8 cellular contexts compared by ENCODE assay signal in the genomic region with DNA sequence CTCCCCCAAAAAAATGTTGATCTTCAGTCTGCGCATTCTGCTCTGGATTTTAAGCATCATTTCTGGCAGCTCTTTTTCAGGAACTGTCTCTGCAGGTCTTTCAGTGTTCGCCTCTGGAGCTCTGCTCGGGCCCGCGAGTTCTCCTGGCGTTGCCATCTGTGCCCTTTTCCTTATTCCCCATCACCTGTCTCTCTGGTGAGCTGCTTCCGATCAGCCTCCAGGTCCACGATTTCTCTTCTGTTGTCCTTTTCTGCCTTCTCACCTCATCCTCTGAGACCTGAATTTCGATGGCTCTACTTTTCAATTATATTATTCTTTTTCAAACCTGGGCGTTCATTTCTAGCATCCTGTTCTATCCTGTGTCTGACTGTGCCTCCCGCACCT. TPM values are rescaled to one million over a fixed set of nuclear protein-coding genes. Genes with fewer than 3 reads are reported as not detected.
DNase-seq lines count a peak whose midpoint lies in the region; ATAC-seq and TF ChIP-seq lines count a peak whose summit lies in the region.

No MANE protein-coding gene starts in this region.

- no peaks in the 10 kb centered on the region for H3K9me3 ChIP-seq in iPS-18a (ENCODE audit: control insufficient read depth, low read depth, low read length)
- H3K9me3 ChIP-seq in stomach = no peaks in the 10 kb centered on the region

- H3K27ac ChIP-seq in iPS-18a (ENCODE audit: low read length) (no peak overlapping the region), stomach (peak overlapping the region; percentile 74 to 97 (median 95))

- H3K36me3 Mint-ChIP-seq in activated T-helper 17 cell treated with anti-CD3 and anti-CD28 coated beads, Interleukin-2, amount 50 U/mL, for 72 hours (ENCODE audit: low read depth) = peaks cover 4% of the 10 kb centered on the region

- no peaks in the 10 kb centered on the region for H3K27me3 Mint-ChIP-seq in activated T-helper 17 cell treated with anti-CD3 and anti-CD28 coated beads, Interleukin-2, amount 50 U/mL, for 72 hours

- H3K36me3 ChIP-seq in iPS-18a (ENCODE audit: control insufficient read depth, low read depth, low read length) (no peaks in the 10 kb centered on the region), stomach (peaks cover 0 to 3% (median 0%) of the 10 kb centered on the region in 4 donors)

- CTCF ChIA-PET in GM10248 (lab: Yijun Ruan, JAX) = interaction anchor here (1.1 to 2.3 kb wide), 5 partner anchors 15 to 245 kb away, joined by 3 to 7 read pairs (median 4); no protein-coding TSS in a partner anchor

- peak; percentile 1 for ATAC-seq in activated T-helper 17 cell treated with anti-CD3 and anti-CD28 coated beads, Interleukin-2, amount 50 U/mL, for 72 hours (replicated peaks)
- ATAC-seq in GM19455 (IDR thresholded peaks at IDR 0.05; ENCODE audit: unreplicated experiment) = no peak
- ATAC-seq in GM21526 (IDR thresholded peaks at IDR 0.05; ENCODE audit: low FRiP score, unreplicated experiment) = no peak

- peak overlapping the region; percentile 94 for H3K27ac Mint-ChIP-seq in activated T-helper 17 cell treated with anti-CD3 and anti-CD28 coated beads, Interleukin-2, amount 50 U/mL, for 72 hours

- H3K4me3 Mint-ChIP-seq in activated T-helper 17 cell treated with anti-CD3 and anti-CD28 coated beads, Interleukin-2, amount 50 U/mL, for 72 hours = peak overlapping the region; percentile 88

- TF ChIP-seq CTCF in stomach (IDR thresholded peaks at IDR 0.05) (no peak), GM10248 (IDR thresholded peaks at IDR 0.05; ENCODE audit: control extremely low read depth, extremely low read depth, low read depth, missing control alignments) (no peak)

- POLR2A ChIA-PET in GM10248 (lab: Yijun Ruan, JAX) = no interaction called here

- no peak for TF ChIP-seq EP300 in stomach (IDR thresholded peaks at IDR 0.05)

- 21 to 28% (median 25%) methylated on average over 11 of the region's 11 CpGs for WGBS in stomach, 5 donors

- no peaks in the 10 kb centered on the region for H3K4me1 ChIP-seq in iPS-18a (ENCODE audit: control insufficient read depth, low read depth, low read length)
- H3K4me1 ChIP-seq in stomach = peaks cover 10 to 35% (median 29%) of the 10 kb centered on the region in 4 donors

- TF ChIP-seq POLR2A in stomach (IDR thresholded peaks at IDR 0.05) = no peak

- peaks cover 15% of the 10 kb centered on the region for H3K4me1 Mint-ChIP-seq in activated T-helper 17 cell treated with anti-CD3 and anti-CD28 coated beads, Interleukin-2, amount 50 U/mL, for 72 hours

- H3K4me3 ChIP-seq in iPS-18a (ENCODE audit: low read length) = peak overlapping the region; percentile 61
- H3K4me3 ChIP-seq in stomach = peak overlapping the region; percentile 60 to 89 (median 76)

- H3K9me3 Mint-ChIP-seq in activated T-helper 17 cell treated with anti-CD3 and anti-CD28 coated beads, Interleukin-2, amount 50 U/mL, for 72 hours = no peaks in the 10 kb centered on the region

- peak overlapping the region; percentile 18 for H3K9ac ChIP-seq in iPS-18a (ENCODE audit: low read length)

- DNase-seq in NCI-H146 (lab: John Stamatoyannopoulos, UW) = peak; percentile 41
- DNase-seq in NCI-H146 treated with DMSO at 0.1 percent for 48 hours (lab: John Stamatoyannopoulos, UW; ENCODE audit: unreplicated experiment) = no peak
- no peak for DNase-seq in stomach
- no peak for DNase-seq in GM10248 (ENCODE audit: extremely low spot score)

- intact Hi-C loops in stomach (cut with DNase I; ENCODE audit: low total_unique reads) = no loop called here

- H3K27me3 ChIP-seq in iPS-18a (ENCODE audit: control insufficient read depth, insufficient read depth, low read length) (no peaks in the 10 kb centered on the region), stomach (no peaks in the 10 kb centered on the region)

RNA-seq across cellular contexts. Expression of a gene that starts 0.6 kb away (rescaled TPM):
- 1 to 10 TPM; 4.5 to 4.6 TPM for total RNA-seq in activated T-helper 17 cell treated with anti-CD3 and anti-CD28 coated beads, Interleukin-2, amount 50 U/mL, for 72 hours
- total RNA-seq in stomach = 10 to 100 TPM; 11.7 to 85.7 (median 29.7) TPM
- 10 to 100 TPM; 63.2 to 98.4 (median 68.7) TPM for polyA plus RNA-seq in stomach

RNA-seq across cellular contexts. Expression of a gene that starts 41.7 kb away (rescaled TPM):
- total RNA-seq in activated T-helper 17 cell treated with anti-CD3 and anti-CD28 coated beads, Interleukin-2, amount 50 U/mL, for 72 hours = 10 to 100 TPM; 72.0 to 85.0 TPM
- 100 to 1,000 TPM in 2 of 5 donors, 10 to 100 TPM in 3; 17.3 to 171 (median 98.0) TPM for total RNA-seq in stomach
- polyA plus RNA-seq in stomach = 100 to 1,000 TPM; 208 to 224 (median 220) TPM
